Comparison of ENCODE assay signal across 23 cellular contexts in genomic region chr2:42979870-42980763, GRCh38.
DNase-seq lines count a peak whose midpoint lies in the region; ATAC-seq, FAIRE-seq and TF ChIP-seq lines count a peak whose summit lies in the region.
"Had no signal": no experiment of that assay in that cellular context is flagged by ENCODE, and none has a peak within 500 bp of the region (broad histone marks: within the 10 kb centered on the region; RNA-seq: fewer than 3 reads in every experiment).

No MANE protein-coding gene starts in this region.

- no peaks in the 10 kb centered on the region for H3K36me3 Mint-ChIP-seq in CD14-positive monocyte
- H3K36me3 Mint-ChIP-seq in endodermal cell (ENCODE audit: low read depth): peaks cover 3% of the 10 kb centered on the region
- H3K36me3 Mint-ChIP-seq: activated naive CD4-positive, alpha-beta T cell treated with anti-CD3 and anti-CD28 coated beads, Interleukin-2, amount 50 U/mL, for 24 hours; CD4-positive, CD25-positive, alpha-beta regulatory T cell; naive B cell had no signal

- peaks cover 31% of the 10 kb centered on the region for H3K4me1 Mint-ChIP-seq in CD14-positive monocyte
- peaks cover 50% of the 10 kb centered on the region for H3K4me1 Mint-ChIP-seq in endodermal cell

- no peak overlapping the region for H3K4me3 ChIP-seq in endodermal cell (ENCODE audit: low read length)
- no peak overlapping the region for H3K4me3 ChIP-seq in pancreas
- H3K4me3 ChIP-seq in H7 (ENCODE audit: insufficient read depth, low read depth, low read length): no peak overlapping the region
- H3K4me3 ChIP-seq: ascending aorta, GM23248, thyroid gland had no signal

- no peak overlapping the region for H3K9ac ChIP-seq in endodermal cell (ENCODE audit: extremely low read depth, low read length, poor library complexity, severe bottlenecking)
- H3K9ac ChIP-seq: GM23248 had no signal

- H3K27me3 ChIP-seq in endodermal cell (ENCODE audit: control insufficient read depth, insufficient read depth, low read length, poor library complexity, severe bottlenecking) (no peaks in the 10 kb centered on the region), pancreas (no peaks in the 10 kb centered on the region), H7 (ENCODE audit: control insufficient read depth, insufficient read depth, low read length) (no peaks in the 10 kb centered on the region)
- H3K27me3 ChIP-seq: ascending aorta, thyroid gland had no signal

- no peak overlapping the region for H3K27ac ChIP-seq in endodermal cell (ENCODE audit: low read depth, low read length)
- peak overlapping the region; percentile 51 to 79 (median 62) for H3K27ac ChIP-seq in pancreas
- H3K27ac ChIP-seq: ascending aorta, epithelial cell of prostate, GM23248, thyroid gland had no signal

- H3K27ac Mint-ChIP-seq in CD14-positive monocyte: no peak overlapping the region
- H3K27ac Mint-ChIP-seq in endodermal cell: peak overlapping the region; percentile 87
- H3K27ac Mint-ChIP-seq: activated naive CD4-positive, alpha-beta T cell treated with anti-CD3 and anti-CD28 coated beads, Interleukin-2, amount 50 U/mL, for 24 hours; CD4-positive, CD25-positive, alpha-beta regulatory T cell; naive B cell; stimulated activated naive CD8-positive, alpha-beta T cell treated with anti-CD3 and anti-CD28 coated beads, Interleukin-15, Interleukin-2, amounts not matched to agents 100 ng/mL and 50 ng/mL, for 24 hours; T-helper 1 cell treated with Interleukin-12 subunit alpha and Interleukin-12 subunit beta and Interleukin-4 antibody, amounts not matched to agents 30 μg/mL and 1 μg/mL, for 36 hours had no signal

- DNase-seq in CD14-positive monocyte (ENCODE audit: low spot score): peak; percentile 26
- peak; percentile 65 for DNase-seq in HuH-7 (ENCODE audit: low spot score)
- DNase-seq in endodermal cell: no peak
- peak in 2 of 6 donors; percentile 64 to 73 for DNase-seq in pancreas
- no peak for DNase-seq in retina
- no peak for DNase-seq in NCI-H187 (lab: John Stamatoyannopoulos, UW)
- DNase-seq in GM13977 (ENCODE audit: low spot score): no peak
- DNase-seq in H7: no peak
- DNase-seq: CD4-positive, CD25-positive, alpha-beta regulatory T cell; GM23248; Karpas-422; naive B cell; NCI-H1694; NCI-H526 treated with DMSO at 0.1 percent for 48 hours; occipital lobe; thyroid gland had no signal

- peaks cover 16% of the 10 kb centered on the region for H3K9me3 ChIP-seq in endodermal cell (ENCODE audit: control insufficient read depth, low read length)
- no peaks in the 10 kb centered on the region for H3K9me3 ChIP-seq in pancreas
- H3K9me3 ChIP-seq: ascending aorta, thyroid gland had no signal

- H3K27me3 Mint-ChIP-seq in CD14-positive monocyte (ENCODE audit: low read depth in 3 of 3): peaks cover 0 to 6% (median 0%) of the 10 kb centered on the region in 3 donors
- H3K27me3 Mint-ChIP-seq in endodermal cell (ENCODE audit: insufficient read depth): no peaks in the 10 kb centered on the region
- H3K27me3 Mint-ChIP-seq: activated naive CD4-positive, alpha-beta T cell treated with anti-CD3 and anti-CD28 coated beads, Interleukin-2, amount 50 U/mL, for 24 hours; stimulated activated naive CD8-positive, alpha-beta T cell treated with anti-CD3 and anti-CD28 coated beads, Interleukin-15, Interleukin-2, amounts not matched to agents 100 ng/mL and 50 ng/mL, for 24 hours had no signal

- H3K36me3 ChIP-seq in endodermal cell (ENCODE audit: control insufficient read depth, insufficient read depth, low read length) (no peaks in the 10 kb centered on the region), pancreas (no peaks in the 10 kb centered on the region), H7 (replicated peaks; ENCODE audit: control insufficient read depth, insufficient read depth, low read length) (no peaks in the 10 kb centered on the region)
- H3K36me3 ChIP-seq: ascending aorta, thyroid gland had no signal

- intact Hi-C loops in CD14-positive monocyte (cut with micrococcal nuclease) (loop anchor here (5.0 to 10.0 kb wide), 3 partner anchors 145 to 505 kb away; no protein-coding TSS in a partner anchor), pancreas (cut with DNase I) (loop anchor here in 1 of 3 donors (5.0 kb wide), 2 partner anchors 127 to 247 kb away; partner anchors contain the start of gene ZFP36L2)

- H3K9me3 Mint-ChIP-seq in CD14-positive monocyte: peaks cover 0 to 1% (median 0%) of the 10 kb centered on the region in 7 donors
- peaks cover 15% of the 10 kb centered on the region for H3K9me3 Mint-ChIP-seq in endodermal cell
- H3K9me3 Mint-ChIP-seq: activated naive CD4-positive, alpha-beta T cell treated with anti-CD3 and anti-CD28 coated beads, Interleukin-2, amount 50 U/mL, for 24 hours; naive B cell; stimulated activated naive CD8-positive, alpha-beta T cell treated with anti-CD3 and anti-CD28 coated beads, Interleukin-15, Interleukin-2, amounts not matched to agents 100 ng/mL and 50 ng/mL, for 24 hours; T-helper 1 cell treated with Interleukin-12 subunit alpha and Interleukin-12 subunit beta and Interleukin-4 antibody, amounts not matched to agents 30 μg/mL and 1 μg/mL, for 36 hours had no signal

- 83 to 88% methylated on average over 13 to 16 of the region's 16 CpGs for WGBS in endodermal cell (ENCODE audit: insufficient coverage in 1 of 2, insufficient read length in 1 of 2), 2 experiments
- 59% methylated on average over 16 of the region's 16 CpGs for whole genome bisulfite sequencing in pancreas, 2 donors

- no peak for FAIRE-seq in pancreas (lab: Jason Lieb, UNC)
- FAIRE-seq: G401.6, HTR-8/SVneo had no signal

- TF ChIP-seq CTCF in CD14-positive monocyte (IDR thresholded peaks at IDR 0.05) (no peak), endodermal cell (conservative IDR thresholded peaks at IDR 0.05) (no peak), pancreas (IDR thresholded peaks at IDR 0.05) (no peak), GM13977 (IDR thresholded peaks at IDR 0.05; ENCODE audit: extremely low read depth, insufficient read depth, missing control alignments) (no peak)

- H3K4me3 Mint-ChIP-seq in CD14-positive monocyte (no peak overlapping the region), endodermal cell (no peak overlapping the region)
- H3K4me3 Mint-ChIP-seq: activated naive CD4-positive, alpha-beta T cell treated with anti-CD3 and anti-CD28 coated beads, Interleukin-2, amount 50 U/mL, for 24 hours; CD4-positive, CD25-positive, alpha-beta regulatory T cell; stimulated activated naive CD8-positive, alpha-beta T cell treated with anti-CD3 and anti-CD28 coated beads, Interleukin-15, Interleukin-2, amounts not matched to agents 100 ng/mL and 50 ng/mL, for 24 hours; T-helper 1 cell treated with Interleukin-12 subunit alpha and Interleukin-12 subunit beta and Interleukin-4 antibody, amounts not matched to agents 30 μg/mL and 1 μg/mL, for 36 hours had no signal

- in situ Hi-C loops in GM13977 (cut with MboI; ENCODE audit: low pct_unique_long_range_greater_than_20kb, low sequenced_read_pairs, unreplicated experiment): loop anchor here (10.0 kb wide), 1 partner anchor 505 kb away; no protein-coding TSS in a partner anchor

- ATAC-seq in pancreas: peak in 1 of 4 donors; percentile 2

- peaks cover 27% of the 10 kb centered on the region for H3K4me1 ChIP-seq in endodermal cell (ENCODE audit: control insufficient read depth, insufficient read depth, low read length)
- peaks cover 25 to 46% (median 43%) of the 10 kb centered on the region in 3 donors for H3K4me1 ChIP-seq in pancreas

Comparison
In these comparisons a context has a peak if more than half of its experiments do, and no peak if none do; other contexts are left out.
1. DNase-seq: peak in CD14-positive monocyte (single experiment) and HuH-7 (single experiment); none in endodermal cell (single experiment), retina (single experiment), NCI-H187 (0 of 2), GM13977 (single experiment) and H7 (single experiment).